8 cellular contexts compared by ENCODE assay signal in the genomic region with DNA sequence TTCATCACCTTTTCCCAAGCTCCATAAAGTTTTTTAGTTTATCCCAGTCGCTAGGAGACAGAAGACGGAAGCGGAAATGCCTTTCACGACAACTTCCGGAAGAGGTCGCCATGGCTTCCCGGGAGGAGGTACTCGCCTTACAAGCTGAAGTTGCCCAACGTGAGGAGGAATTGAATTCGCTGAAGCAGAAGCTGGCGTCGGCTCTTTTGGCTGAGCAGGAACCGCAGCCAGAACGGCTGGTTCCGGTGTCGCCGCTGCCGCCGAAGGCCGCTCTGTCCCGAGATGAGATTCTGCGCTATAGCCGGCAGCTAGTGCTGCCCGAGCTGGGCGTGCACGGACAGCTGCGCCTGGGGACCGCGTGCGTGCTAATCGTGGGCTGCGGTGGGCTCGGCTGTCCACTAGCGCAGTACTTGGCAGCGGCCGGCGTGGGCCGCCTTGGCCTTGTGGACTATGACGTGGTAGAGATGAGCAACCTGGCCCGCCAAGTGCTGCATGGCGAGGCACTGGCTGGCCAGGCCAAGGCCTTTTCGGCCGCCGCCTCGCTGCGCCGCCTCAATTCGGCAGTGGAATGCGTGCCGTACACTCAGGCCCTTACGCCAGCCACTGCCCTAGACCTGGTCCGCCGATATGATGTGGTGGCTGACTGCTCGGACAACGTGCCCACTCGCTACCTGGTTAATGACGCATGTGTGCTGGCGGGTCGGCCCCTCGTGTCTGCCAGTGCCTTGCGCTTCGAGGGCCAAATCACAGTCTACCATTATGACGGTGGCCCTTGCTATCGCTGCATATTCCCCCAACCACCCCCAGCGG. TPM values are rescaled to one million over a fixed set of nuclear protein-coding genes. Genes with fewer than 3 reads are reported as not detected.
DNase-seq lines count a peak whose midpoint lies in the region; ATAC-seq, FAIRE-seq and TF ChIP-seq lines count a peak whose summit lies in the region.

A gene with protein sequence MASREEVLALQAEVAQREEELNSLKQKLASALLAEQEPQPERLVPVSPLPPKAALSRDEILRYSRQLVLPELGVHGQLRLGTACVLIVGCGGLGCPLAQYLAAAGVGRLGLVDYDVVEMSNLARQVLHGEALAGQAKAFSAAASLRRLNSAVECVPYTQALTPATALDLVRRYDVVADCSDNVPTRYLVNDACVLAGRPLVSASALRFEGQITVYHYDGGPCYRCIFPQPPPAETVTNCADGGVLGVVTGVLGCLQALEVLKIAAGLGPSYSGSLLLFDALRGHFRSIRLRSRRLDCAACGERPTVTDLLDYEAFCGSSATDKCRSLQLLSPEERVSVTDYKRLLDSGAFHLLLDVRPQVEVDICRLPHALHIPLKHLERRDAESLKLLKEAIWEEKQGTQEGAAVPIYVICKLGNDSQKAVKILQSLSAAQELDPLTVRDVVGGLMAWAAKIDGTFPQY (plus strand): TSS at position 86 of the 810 bp plus-strand sequence. CDS start 25 bp downstream, at position 111.

- no peaks in the 10 kb centered on the region for H3K9me3 ChIP-seq in spleen

- H3K36me3 ChIP-seq in bronchial epithelial cell (ENCODE audit: control insufficient read depth, insufficient read depth, low read length) (peaks cover 5% of the 10 kb centered on the region), spleen (peaks cover 0 to 41% (median 10%) of the 10 kb centered on the region in 6 donors)

- POLR2A ChIA-PET in HEK293T (lab: Yijun Ruan, JAX) = interaction anchor here (0.7 to 2.1 kb wide), 11 partner anchors 9 to 370 kb away, joined by 3 to 26 read pairs (median 4); a partner anchor contains a TSS
- POLR2A ChIA-PET in WTC11 (lab: Charles Lee) = interaction anchor here (0.6 to 1.9 kb wide), 5 partner anchors 27 to 239 kb away, joined by 3 to 23 read pairs (median 5); a partner anchor contains a TSS

- peak within 1 kb of the TSS; percentile 95 for H3K27ac Mint-ChIP-seq in WTC11

- intact Hi-C loops in spleen (cut with DNase I; ENCODE audit: low total_unique reads) = no loop called here

- 0 out of 2 replicates have a peak, but pooled peaks cover 3% of the 10 kb centered on the region for H3K9me3 Mint-ChIP-seq in WTC11

- peaks cover 21% of the 10 kb centered on the region for H3K36me3 Mint-ChIP-seq in WTC11

- CTCF ChIA-PET in HEK293T (lab: Yijun Ruan, JAX) (no interaction called here), WTC11 (lab: Charles Lee) (interaction anchor here (0.5 to 2.1 kb wide), 12 partner anchors 22 to 367 kb away, joined by 3 to 13 read pairs (median 4); a partner anchor contains a TSS)

- peak within 1 kb of the TSS; percentile 99 for H3K4me3 Mint-ChIP-seq in WTC11

- peak within 1 kb of the TSS; percentile 87 to 98 (median 94) for H3K27ac ChIP-seq in spleen

- TF ChIP-seq POLR2A in spleen (IDR thresholded peaks at IDR 0.05) = no peak

- peak; percentile 63 for ATAC-seq in WTC11

- FAIRE-seq in bronchial epithelial cell (lab: Jason Lieb, UNC) = no peak

- DNase-seq in DMS153 (lab: John Stamatoyannopoulos, UW) = peak; percentile 87
- no peak for DNase-seq in DMS153 treated with DMSO at 0.1 percent for 48 hours (lab: John Stamatoyannopoulos, UW; ENCODE audit: unreplicated experiment)
- peak; percentile 82 for DNase-seq in HEK293T (ENCODE audit: extremely low spot score)
- peak; percentile 87 for DNase-seq in NCI-H1105 (lab: John Stamatoyannopoulos, UW)
- DNase-seq in WTC11 (ENCODE audit: low spot score) = peak; percentile 66
- DNase-seq in bronchial epithelial cell (ENCODE audit: low read depth) = peak; percentile 88
- DNase-seq in inferior parietal cortex (ENCODE audit: extremely low spot score) = peak; percentile 99
- peak; percentile 92 for DNase-seq in spleen

- peaks cover 45 to 79% (median 62%) of the 10 kb centered on the region in 6 donors for H3K4me1 ChIP-seq in spleen

- TF ChIP-seq CTCF in WTC11 (IDR thresholded peaks at IDR 0.05) (no peak), bronchial epithelial cell (IDR thresholded peaks at IDR 0.05; ENCODE audit: insufficient read depth, low read length, severe bottlenecking) (no peak), spleen (IDR thresholded peaks at IDR 0.05 in 8 of 11, conservative IDR thresholded peaks at IDR 0.05 in 3 of 11) (peak in 2 of 11 experiments; percentile 2 to 23)

- peaks cover 22% of the 10 kb centered on the region for H3K4me1 Mint-ChIP-seq in WTC11

- 1 to 5% (median 2%) methylated on average over 34 to 65 of the region's 65 CpGs for WGBS in spleen, 5 donors

- H3K4me3 ChIP-seq in bronchial epithelial cell (ENCODE audit: low read depth, low read length) (peak within 1 kb of the TSS; percentile 80), spleen (peak within 1 kb of the TSS; percentile 85 to 100 (median 98))

- H3K27me3 Mint-ChIP-seq in WTC11 (ENCODE audit: low read depth) = no peaks in the 10 kb centered on the region

- H3K27me3 ChIP-seq in bronchial epithelial cell (ENCODE audit: control insufficient read depth, insufficient read depth, low read length) = no peaks in the 10 kb centered on the region
- H3K27me3 ChIP-seq in spleen (replicated peaks in 1 of 7) = no peaks in the 10 kb centered on the region

TF ChIP-seq in HEK293T, 16 proteins besides CTCF, POLR2A, EP300 and RAD21:
- TF ChIP-seq ZNF384 (IDR thresholded peaks at IDR 0.05) (no peak), FOXA1 (IDR thresholded peaks at IDR 0.05) (no peak), SUZ12 (IDR thresholded peaks at IDR 0.05) (no peak), ELF4 (IDR thresholded peaks at IDR 0.05) (peak; percentile 53; the same call in 1 of the 2 replicates), FOXK2 (IDR thresholded peaks at IDR 0.05) (no peak), HDGF (IDR thresholded peaks at IDR 0.05; ENCODE audit: borderline replicate concordance) (no peak), NFRKB (IDR thresholded peaks at IDR 0.05) (no peak), TARDBP (IDR thresholded peaks at IDR 0.05) (no peak)

TF ChIP-seq in WTC11, 78 proteins besides CTCF, POLR2A, EP300 and RAD21:
- TF ChIP-seq ZBTB21 (CRISPR knock-in tag; IDR thresholded peaks at IDR 0.05; ENCODE audit: borderline replicate concordance) (no peak), ESRRA (CRISPR knock-in tag; IDR thresholded peaks at IDR 0.05; ENCODE audit: borderline replicate concordance) (no peak), FOXK1 (CRISPR knock-in tag; IDR thresholded peaks at IDR 0.05) (peak; percentile 93), GABPB1 (CRISPR knock-in tag; IDR thresholded peaks at IDR 0.05) (peak; percentile 14; the same call in 1 of the 2 replicates), ELF4 (CRISPR knock-in tag; IDR thresholded peaks at IDR 0.05; ENCODE audit: low read depth) (no peak), RELA (CRISPR knock-in tag; IDR thresholded peaks at IDR 0.05; ENCODE audit: borderline replicate concordance) (peak; percentile 34; the same call in 1 of the 2 replicates), IRF2 (CRISPR knock-in tag; IDR thresholded peaks at IDR 0.05; ENCODE audit: borderline replicate concordance, low read depth) (no peak)
- TF ChIP-seq, protein P1, sequence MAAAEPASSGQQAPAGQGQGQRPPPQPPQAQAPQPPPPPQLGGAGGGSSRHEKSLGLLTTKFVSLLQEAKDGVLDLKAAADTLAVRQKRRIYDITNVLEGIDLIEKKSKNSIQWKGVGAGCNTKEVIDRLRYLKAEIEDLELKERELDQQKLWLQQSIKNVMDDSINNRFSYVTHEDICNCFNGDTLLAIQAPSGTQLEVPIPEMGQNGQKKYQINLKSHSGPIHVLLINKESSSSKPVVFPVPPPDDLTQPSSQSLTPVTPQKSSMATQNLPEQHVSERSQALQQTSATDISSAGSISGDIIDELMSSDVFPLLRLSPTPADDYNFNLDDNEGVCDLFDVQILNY (CRISPR knock-in tag; IDR thresholded peaks at IDR 0.05) = 0 out of 2 replicates have a peak, but pooled peaks have one; percentile 11
- TF ChIP-seq, protein P2, sequence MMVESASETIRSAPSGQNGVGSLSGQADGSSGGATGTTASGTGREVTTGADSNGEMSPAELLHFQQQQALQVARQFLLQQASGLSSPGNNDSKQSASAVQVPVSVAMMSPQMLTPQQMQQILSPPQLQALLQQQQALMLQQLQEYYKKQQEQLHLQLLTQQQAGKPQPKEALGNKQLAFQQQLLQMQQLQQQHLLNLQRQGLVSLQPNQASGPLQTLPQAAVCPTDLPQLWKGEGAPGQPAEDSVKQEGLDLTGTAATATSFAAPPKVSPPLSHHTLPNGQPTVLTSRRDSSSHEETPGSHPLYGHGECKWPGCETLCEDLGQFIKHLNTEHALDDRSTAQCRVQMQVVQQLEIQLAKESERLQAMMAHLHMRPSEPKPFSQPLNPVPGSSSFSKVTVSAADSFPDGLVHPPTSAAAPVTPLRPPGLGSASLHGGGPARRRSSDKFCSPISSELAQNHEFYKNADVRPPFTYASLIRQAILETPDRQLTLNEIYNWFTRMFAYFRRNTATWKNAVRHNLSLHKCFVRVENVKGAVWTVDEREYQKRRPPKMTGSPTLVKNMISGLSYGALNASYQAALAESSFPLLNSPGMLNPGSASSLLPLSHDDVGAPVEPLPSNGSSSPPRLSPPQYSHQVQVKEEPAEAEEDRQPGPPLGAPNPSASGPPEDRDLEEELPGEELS (CRISPR knock-in tag; IDR thresholded peaks at IDR 0.05) = peak; percentile 51; the same call in 1 of the 2 replicates

RNA-seq across cellular contexts. Expression of the gene that starts here (rescaled TPM):
- total RNA-seq in WTC11 (2021) (6.0 to 6.7 TPM (median 6.0 TPM) in 3 replicates), bronchial epithelial cell (8.1 and 9.7 TPM in 2 replicates), spleen (1 to 10 TPM; 3.4 to 7.0 (median 5.3) TPM)
- polyA plus RNA-seq in spleen = 1 to 10 TPM; 2.6 to 4.2 (median 3.2) TPM
